Comparison of ENCODE assay signal across 8 cellular contexts in the genomic region with DNA sequence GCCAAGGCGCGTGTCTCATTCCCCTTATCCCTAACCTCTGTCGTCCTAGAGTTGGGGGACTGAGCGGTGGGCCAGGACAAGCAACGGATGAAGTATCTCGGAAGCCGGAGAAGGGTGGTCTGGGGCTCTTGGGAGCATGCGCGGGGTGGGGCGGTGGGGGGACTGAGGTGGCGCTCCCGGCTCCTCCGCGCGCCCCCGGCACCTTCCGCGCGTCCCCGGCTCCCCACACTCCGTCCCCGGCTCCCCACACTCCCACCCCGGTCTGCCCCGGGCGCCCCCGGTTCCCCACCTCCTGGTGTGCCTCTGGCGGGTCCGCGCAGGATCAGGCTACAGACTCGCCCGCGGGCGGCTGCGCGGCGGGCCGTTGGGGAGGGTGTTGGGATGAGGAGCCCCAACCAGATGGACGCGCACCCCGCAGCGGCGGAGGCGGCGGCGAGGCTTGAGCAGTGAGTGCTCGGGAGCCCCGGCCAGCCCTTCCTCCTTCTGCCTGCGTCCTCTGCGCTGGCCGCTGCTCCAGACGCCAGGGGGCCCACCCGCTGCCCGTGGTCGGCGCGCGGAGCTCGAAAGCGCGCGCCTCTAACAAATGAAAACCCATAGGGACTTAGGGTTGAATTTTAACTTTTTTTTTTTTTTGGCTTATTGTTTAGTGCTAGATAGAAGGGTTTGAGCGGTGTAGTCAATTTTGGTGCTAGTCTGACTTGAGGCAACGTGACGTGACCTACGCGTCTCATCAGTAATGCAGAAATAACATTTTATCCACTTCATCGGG. TPM values are rescaled to one million over a fixed set of nuclear protein-coding genes. Genes with fewer than 3 reads are reported as not detected.
DNase-seq lines count a peak whose midpoint lies in the region; ATAC-seq and TF ChIP-seq lines count a peak whose summit lies in the region.

No MANE protein-coding gene starts in this region.

- CTCF ChIA-PET in Caco-2 (lab: Charles Lee) = interaction anchor here (0.6 to 1.0 kb wide), 4 partner anchors 17 to 433 kb away, joined by 3 to 9 read pairs (median 6); no protein-coding TSS in a partner anchor
- CTCF ChIA-PET in activated CD8-positive, alpha-beta T cell treated with anti-CD3 and anti-CD28 coated beads, Interleukin-2, amount 10 ng/mL, durations not matched to agents 7 days and 5 days (lab: Charles Lee) = no interaction called here

- H3K9me3 ChIP-seq in Caco-2 (no peaks in the 10 kb centered on the region), right atrium auricular region (peaks cover 0 to under 1% of the 10 kb centered on the region in 2 donors)

- H3K4me3 ChIP-seq in Caco-2 (ENCODE audit: low read depth, low read length) (peak overlapping the region; percentile 38), right atrium auricular region (peak overlapping the region; percentile 34 to 55), skin epidermis (peak overlapping the region in 6 of 7 experiments; percentile 7 to 34 (median 19))

- H3K27ac ChIP-seq in right atrium auricular region (peak overlapping the region; percentile 54 to 74), skin epidermis (no peak overlapping the region)

- H3K36me3 ChIP-seq in Caco-2 (ENCODE audit: control insufficient read depth, insufficient read depth, low read length) (no peaks in the 10 kb centered on the region), right atrium auricular region (no peaks in the 10 kb centered on the region)

- H3K4me1 Mint-ChIP-seq in Caco-2 (ENCODE audit: low read depth, unreplicated experiment) = peaks cover 9% of the 10 kb centered on the region
- peaks cover 3% of the 10 kb centered on the region for H3K4me1 Mint-ChIP-seq in activated CD8-positive, alpha-beta T cell treated with anti-CD3 and anti-CD28 coated beads, Interleukin-2, amount 10 ng/mL, durations not matched to agents 7 days and 5 days (ENCODE audit: low read depth)

- peaks cover 5% of the 10 kb centered on the region for H3K36me3 Mint-ChIP-seq in Caco-2 (ENCODE audit: insufficient read depth, unreplicated experiment)
- H3K36me3 Mint-ChIP-seq in activated CD8-positive, alpha-beta T cell treated with anti-CD3 and anti-CD28 coated beads, Interleukin-2, amount 10 ng/mL, durations not matched to agents 7 days and 5 days (ENCODE audit: low read depth) = peaks cover 3% of the 10 kb centered on the region

- H3K9me3 Mint-ChIP-seq in Caco-2 (ENCODE audit: unreplicated experiment) = no peaks in the 10 kb centered on the region
- peaks cover 4% of the 10 kb centered on the region for H3K9me3 Mint-ChIP-seq in activated CD8-positive, alpha-beta T cell treated with anti-CD3 and anti-CD28 coated beads, Interleukin-2, amount 10 ng/mL, durations not matched to agents 7 days and 5 days (ENCODE audit: insufficient read depth)

- peak overlapping the region; percentile 63 for H3K4me3 Mint-ChIP-seq in Caco-2 (ENCODE audit: unreplicated experiment)
- no peak overlapping the region for H3K4me3 Mint-ChIP-seq in activated CD8-positive, alpha-beta T cell treated with anti-CD3 and anti-CD28 coated beads, Interleukin-2, amount 10 ng/mL, durations not matched to agents 7 days and 5 days

- peaks cover 9% of the 10 kb centered on the region for H3K27me3 Mint-ChIP-seq in Caco-2 (ENCODE audit: insufficient read depth, unreplicated experiment)
- peaks cover 58% of the 10 kb centered on the region for H3K27me3 Mint-ChIP-seq in activated CD8-positive, alpha-beta T cell treated with anti-CD3 and anti-CD28 coated beads, Interleukin-2, amount 10 ng/mL, durations not matched to agents 7 days and 5 days (ENCODE audit: low read depth)

- H3K27me3 ChIP-seq in Caco-2 (replicated peaks; ENCODE audit: control insufficient read depth, insufficient read depth, low read length) (no peaks in the 10 kb centered on the region), right atrium auricular region (no peaks in the 10 kb centered on the region)

- no peak overlapping the region for H3K27ac Mint-ChIP-seq in Caco-2 (ENCODE audit: unreplicated experiment)
- no peak overlapping the region for H3K27ac Mint-ChIP-seq in activated CD8-positive, alpha-beta T cell treated with anti-CD3 and anti-CD28 coated beads, Interleukin-2, amount 10 ng/mL, durations not matched to agents 7 days and 5 days

- H3K4me1 ChIP-seq in Caco-2 = no peaks in the 10 kb centered on the region
- peaks cover 0 to under 1% of the 10 kb centered on the region in 2 donors for H3K4me1 ChIP-seq in right atrium auricular region

- DNase-seq in Caco-2 (peak; percentile 37 to 62), right atrium auricular region (ENCODE audit: low spot score) (no peak), NCI-H1436 (lab: John Stamatoyannopoulos, UW) (no peak), A172 (ENCODE audit: low spot score) (no peak)
- DNase-seq in activated CD8-positive, alpha-beta T cell treated with anti-CD3 and anti-CD28 coated beads, Interleukin-2, amount 10 ng/mL, durations not matched to agents 7 days and 5 days = no peak

- no TSS peak for BruUV-seq in Caco-2 (replicated peaks; lab: Mats Ljungman, UMichigan)

- ATAC-seq in HG03432 (IDR thresholded peaks at IDR 0.05; ENCODE audit: unreplicated experiment) = peak; percentile 55
- ATAC-seq in activated CD8-positive, alpha-beta T cell treated with anti-CD3 and anti-CD28 coated beads, Interleukin-2, amount 10 ng/mL, durations not matched to agents 7 days and 5 days = peak; percentile 47
- ATAC-seq in HG02642 (IDR thresholded peaks at IDR 0.05; ENCODE audit: poor library complexity, unreplicated experiment) = no peak

- TF ChIP-seq CTCF in Caco-2 (IDR thresholded peaks at IDR 0.05; ENCODE audit: insufficient read depth in 1 of 2, low read depth in 1 of 2, low read length in 1 of 2, severe bottlenecking in 1 of 2, unreplicated experiment in 1 of 2) = peak; percentile 50 to 73
- peak; percentile 37 to 66 for TF ChIP-seq CTCF in right atrium auricular region (IDR thresholded peaks at IDR 0.05)

- POLR2A ChIA-PET in Caco-2 (lab: Charles Lee) = interaction anchor here (0.6 kb wide), 1 partner anchor 143 kb away, joined by 3 read pairs; no protein-coding TSS in a partner anchor
- POLR2A ChIA-PET in activated CD8-positive, alpha-beta T cell treated with anti-CD3 and anti-CD28 coated beads, Interleukin-2, amount 10 ng/mL, durations not matched to agents 7 days and 5 days (lab: Charles Lee) = no interaction called here

- intact Hi-C loops in Caco-2 (cut with micrococcal nuclease; ENCODE audit: unreplicated experiment) = no loop called here

RNA-seq across cellular contexts. Expression of gene CRYM, which starts 5.6 kb away (rescaled TPM):
- 0.39 TPM in 1 of 2 replicates, not detected in the other for total RNA-seq in Caco-2 (2022)
- total RNA-seq in activated CD8-positive, alpha-beta T cell treated with anti-CD3 and anti-CD28 coated beads, Interleukin-2, amount 10 ng/mL, durations not matched to agents 7 days and 5 days = not detected
- total RNA-seq in right atrium auricular region = 10 to 100 TPM; 77.7 to 91.1 TPM
- 0.67 and 0.78 TPM in 2 replicates for total RNA-seq in A172 (2014; rRNA removed; shearing (Covaris generic))

RNA-seq across cellular contexts. Expression of gene ANKS4B, which starts 50.2 kb away (rescaled TPM):
- 3.5 and 4.8 TPM in 2 replicates for total RNA-seq in Caco-2 (2022)
- not detected for total RNA-seq in activated CD8-positive, alpha-beta T cell treated with anti-CD3 and anti-CD28 coated beads, Interleukin-2, amount 10 ng/mL, durations not matched to agents 7 days and 5 days
- not detected for total RNA-seq in right atrium auricular region
- not detected in 2 replicates for total RNA-seq in A172 (2014; rRNA removed; shearing (Covaris generic))

Comparison
In these comparisons a context has a peak if more than half of its experiments do, and no peak if none do; other contexts are left out.
1. DNase-seq: peak in Caco-2 (2 of 2); none in activated CD8-positive, alpha-beta T cell treated with anti-CD3 and anti-CD28 coated beads, Interleukin-2, amount 10 ng/mL, durations not matched to agents 7 days and 5 days (single experiment), right atrium auricular region (single experiment), NCI-H1436 (single experiment) and A172 (single experiment).
2. H3K27ac ChIP-seq: peak in right atrium auricular region (2 of 2); none in skin epidermis (0 of 21).
3. RNA of gene CRYM, which starts 5.6 kb away (total RNA-seq): 77.7 to 91.1 TPM in right atrium auricular region; 0.67 to 0.78 TPM in A172, 0.39 TPM in Caco-2 and not detected in activated CD8-positive, alpha-beta T cell treated with anti-CD3 and anti-CD28 coated beads, Interleukin-2, amount 10 ng/mL, durations not matched to agents 7 days and 5 days; every median in the first group is over 10 times any median in the second.
4. Peak in every context shown above with its lines, with median percentiles within 50 percentile points of each other: H3K4me3 ChIP-seq.